16 cellular contexts compared by ENCODE assay signal in the genomic region with DNA sequence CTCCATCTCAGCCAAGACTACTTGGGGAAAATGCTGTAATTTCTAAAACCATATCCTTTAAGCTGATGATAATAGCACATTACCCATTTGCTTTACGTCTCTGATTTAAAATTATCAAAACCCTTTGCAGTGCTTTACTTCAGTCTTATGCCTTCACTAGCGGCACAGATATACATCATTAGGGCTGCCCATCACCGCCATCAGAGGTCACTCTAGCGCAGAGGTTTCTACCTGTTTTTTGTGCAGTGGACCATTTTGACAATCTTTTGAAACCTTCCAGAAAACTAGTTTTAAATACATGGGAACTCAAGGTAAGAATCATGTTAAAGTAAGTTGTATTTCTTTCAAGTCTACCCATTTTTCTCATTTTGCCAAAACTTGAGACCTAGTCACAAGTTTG.
"Had no signal": no experiment of that assay in that cellular context is flagged by ENCODE, and none has a peak within 500 bp of the region (broad histone marks: within the 10 kb centered on the region; RNA-seq: fewer than 3 reads in every experiment).

No MANE protein-coding gene starts in this region.

- H3K9me3 ChIP-seq: ascending aorta, gastrocnemius medialis, neutrophil, sigmoid colon, thoracic aorta, upper lobe of right lung had no signal

- H3K27ac ChIP-seq: ascending aorta, coronary artery, gastrocnemius medialis, neutrophil, parathyroid adenoma, sigmoid colon, thoracic aorta, upper lobe of right lung had no signal

- H3K4me3 ChIP-seq: ascending aorta, coronary artery, gastrocnemius medialis, sigmoid colon, thoracic aorta, upper lobe of right lung had no signal

- H2AFZ ChIP-seq: parathyroid adenoma had no signal

- H3K4me1 ChIP-seq: ascending aorta, gastrocnemius medialis, parathyroid adenoma, sigmoid colon, upper lobe of right lung had no signal

- H3K79me2 ChIP-seq: parathyroid adenoma had no signal

- DNase-seq: activated CD4-positive, alpha-beta T cell treated with anti-CD3 and anti-CD28 coated beads, Interleukin-2, amount 10 ng/mL, durations not matched to agents 7 days and 5 days; activated CD8-positive, alpha-beta memory T cell treated with anti-CD3 and anti-CD28 coated beads, Interleukin-2, amount 50 U/mL, for 4 hours; activated T-cell treated with anti-CD3 and anti-CD28 coated beads, Interleukin-2, amount 50 U/mL, for 4 hours; gastrocnemius medialis; head of caudate nucleus; naive thymus-derived CD4-positive, alpha-beta T cell; sigmoid colon; stimulated activated CD4-positive, alpha-beta T cell treated with anti-CD3 and anti-CD28 coated beads, Interleukin-4, amount 100 ng/mL, for 4 hours; upper lobe of right lung had no signal

- H3K27me3 ChIP-seq: ascending aorta, gastrocnemius medialis, neutrophil, sigmoid colon, upper lobe of right lung had no signal

- ATAC-seq: activated CD4-positive, CD25-positive, alpha-beta regulatory T cell treated with anti-CD3 and anti-CD28 coated beads, Interleukin-2, amount 50 U/mL, for 24 hours; activated T-cell treated with anti-CD3 and anti-CD28 coated beads, Interleukin-2, amount 50 U/mL, for 4 hours; gastrocnemius medialis; naive thymus-derived CD4-positive, alpha-beta T cell; stimulated activated memory B cell treated with anti-CD40 and anti-IgM and Interleukin-4, amounts not matched to agents 10 μg/mL and 1 μg/mL and 100 μg/mL, for 72 hours; upper lobe of right lung had no signal

- H3K36me3 ChIP-seq: ascending aorta, gastrocnemius medialis, neutrophil, sigmoid colon, thoracic aorta, upper lobe of right lung had no signal

- H3K9ac ChIP-seq: parathyroid adenoma had no signal
